In genomic region chr1:182087951-182088350, GRCh38 we compare ENCODE assay signal across 19 cellular contexts. TPM values are rescaled to one million over a fixed set of nuclear protein-coding genes. Genes with fewer than 3 reads are reported as not detected.
DNase-seq lines count a peak whose midpoint lies in the region; ATAC-seq, FAIRE-seq and TF ChIP-seq lines count a peak whose summit lies in the region.
"Had no signal": no experiment of that assay in that cellular context is flagged by ENCODE, and none has a peak within 500 bp of the region (broad histone marks: within the 10 kb centered on the region; RNA-seq: fewer than 3 reads in every experiment).

No MANE protein-coding gene starts in this region.

- no peak overlapping the region for H3K4me3 ChIP-seq in upper lobe of right lung
- no peak overlapping the region for H3K4me3 ChIP-seq in kidney (ENCODE audit: low read length in 2 of 2)
- H3K4me3 ChIP-seq: left lung had no signal

- H3K36me3 Mint-ChIP-seq in activated naive CD4-positive, alpha-beta T cell treated with anti-CD3 and anti-CD28 coated beads, Interleukin-2, amount 50 U/mL, for 24 hours: no peaks in the 10 kb centered on the region
- H3K36me3 Mint-ChIP-seq: brain had no signal

- H3K36me3 ChIP-seq in upper lobe of right lung (no peaks in the 10 kb centered on the region), kidney (ENCODE audit: control insufficient read depth in 1 of 2, insufficient read depth in 2 of 2, low read length in 2 of 2) (no peaks in the 10 kb centered on the region)
- H3K36me3 ChIP-seq: left lung had no signal

- H3K27me3 ChIP-seq in upper lobe of right lung: no peaks in the 10 kb centered on the region
- H3K27me3 ChIP-seq: left lung had no signal

- FAIRE-seq in kidney (lab: Jason Lieb, UNC): no peak

- intact Hi-C loops in upper lobe of right lung (cut with DNase I): loop anchor here (5.0 kb wide), 1 partner anchor 304 kb away; the partner anchor contains the start of gene GLUL
- intact Hi-C loops in kidney (cut with DNase I): loop anchor here (10.0 kb wide), 1 partner anchor 317 kb away; the partner anchor contains the start of gene TEDDM1

- H3K9ac ChIP-seq in kidney (ENCODE audit: low read length in 2 of 2): no peak overlapping the region

- H3K4me3 Mint-ChIP-seq in activated naive CD4-positive, alpha-beta T cell treated with anti-CD3 and anti-CD28 coated beads, Interleukin-2, amount 50 U/mL, for 24 hours: no peak overlapping the region
- H3K4me3 Mint-ChIP-seq: brain; stimulated activated naive CD8-positive, alpha-beta T cell treated with anti-CD3 and anti-CD28 coated beads, Interleukin-15, Interleukin-2, amounts not matched to agents 100 ng/mL and 50 ng/mL, for 24 hours had no signal

- H3K27me3 Mint-ChIP-seq in activated naive CD4-positive, alpha-beta T cell treated with anti-CD3 and anti-CD28 coated beads, Interleukin-2, amount 50 U/mL, for 24 hours: no peaks in the 10 kb centered on the region
- H3K27me3 Mint-ChIP-seq: brain; stimulated activated naive CD8-positive, alpha-beta T cell treated with anti-CD3 and anti-CD28 coated beads, Interleukin-15, Interleukin-2, amounts not matched to agents 100 ng/mL and 50 ng/mL, for 24 hours had no signal

- H3K27ac ChIP-seq in epithelial cell of prostate (peak overlapping the region; percentile 69), upper lobe of right lung (peak overlapping the region; percentile 24), kidney (ENCODE audit: low read depth in 2 of 2, low read length in 2 of 2) (no peak overlapping the region)
- H3K27ac ChIP-seq: left lung had no signal

- TF ChIP-seq CTCF in upper lobe of right lung (IDR thresholded peaks at IDR 0.05) (no peak), kidney (IDR thresholded peaks at IDR 0.05; ENCODE audit: borderline replicate concordance, extremely low read depth, insufficient read depth) (no peak)

- ATAC-seq in upper lobe of right lung (no peak), GM18502 (IDR thresholded peaks at IDR 0.05; ENCODE audit: poor library complexity, unreplicated experiment) (no peak)
- ATAC-seq: left lung had no signal

- H3K27ac Mint-ChIP-seq in activated naive CD4-positive, alpha-beta T cell treated with anti-CD3 and anti-CD28 coated beads, Interleukin-2, amount 50 U/mL, for 24 hours: peak overlapping the region; percentile 42
- H3K27ac Mint-ChIP-seq: brain; stimulated activated naive CD8-positive, alpha-beta T cell treated with anti-CD3 and anti-CD28 coated beads, Interleukin-15, Interleukin-2, amounts not matched to agents 100 ng/mL and 50 ng/mL, for 24 hours had no signal

- DNase-seq in activated naive CD4-positive, alpha-beta T cell (lab: John Stamatoyannopoulos, UW): no peak
- DNase-seq in T-helper 9 cell (peak; percentile 15), epithelial cell of prostate (ENCODE audit: low read depth, low spot score) (peak; percentile 82), upper lobe of right lung (no peak), kidney (no peak)
- DNase-seq in stimulated activated CD4-positive, alpha-beta T cell treated with anti-CD3 and anti-CD28 coated beads, Interleukin-2, amount 100 ng/mL, for 24 hours: no peak
- DNase-seq: GDM1; IMR-90; left lung; NCI-H1105; NK-92 treated with Interleukin-12 subunit alpha and Interleukin-12 subunit beta, amount 100 ng/mL, for 24 hours; posterior cingulate gyrus; SHP77; T1000 had no signal

- H3K9me3 ChIP-seq in upper lobe of right lung: no peaks in the 10 kb centered on the region
- H3K9me3 ChIP-seq in kidney (ENCODE audit: control insufficient read depth in 1 of 2, low read length in 2 of 2): no peaks in the 10 kb centered on the region
- H3K9me3 ChIP-seq: left lung had no signal

- H3K4me1 Mint-ChIP-seq in activated naive CD4-positive, alpha-beta T cell treated with anti-CD3 and anti-CD28 coated beads, Interleukin-2, amount 50 U/mL, for 24 hours: peaks cover 51% of the 10 kb centered on the region

- H3K4me1 ChIP-seq in upper lobe of right lung (peaks cover 12% of the 10 kb centered on the region), kidney (ENCODE audit: control insufficient read depth in 1 of 2, insufficient read depth in 1 of 2, low read depth in 1 of 2, low read length in 2 of 2) (peaks cover 0 to 4% of the 10 kb centered on the region in 2 donors)

- no peaks in the 10 kb centered on the region for H3K9me3 Mint-ChIP-seq in activated naive CD4-positive, alpha-beta T cell treated with anti-CD3 and anti-CD28 coated beads, Interleukin-2, amount 50 U/mL, for 24 hours
- H3K9me3 Mint-ChIP-seq: activated T-helper 2 cell treated with anti-CD3 and anti-CD28 coated beads, Interferon-gamma antibody, Interleukin-2, Interleukin-4, amounts not matched to agents 10 μg/mL and 5 μg/mL and 100 μg/mL, durations not matched to agents 14 hours and 24 hours and 36 hours; brain; stimulated activated naive CD8-positive, alpha-beta T cell treated with anti-CD3 and anti-CD28 coated beads, Interleukin-15, Interleukin-2, amounts not matched to agents 100 ng/mL and 50 ng/mL, for 24 hours had no signal

RNA-seq across cellular contexts. Expression of gene ZNF648, which starts 26.4 kb away (rescaled TPM):
- total RNA-seq in upper lobe of right lung (not detected), kidney (not detected)
- not detected for polyA plus RNA-seq in kidney (ENCODE audit: insufficient read depth, low read depth, low replicate concordance)
- total RNA-seq: activated T-helper 2 cell treated with anti-CD3 and anti-CD28 coated beads, Interferon-gamma antibody, Interleukin-2, Interleukin-4, amounts not matched to agents 10 μg/mL and 5 μg/mL and 100 μg/mL, durations not matched to agents 14 hours and 24 hours and 36 hours; IMR-90 had no signal
- polyA plus RNA-seq: IMR-90 had no signal

Comparison
In these comparisons a context has a peak if more than half of its experiments do, and no peak if none do; other contexts are left out.
1. DNase-seq: peak in T-helper 9 cell (single experiment) and epithelial cell of prostate (single experiment); none in activated naive CD4-positive, alpha-beta T cell (0 of 4), upper lobe of right lung (single experiment), kidney (single experiment) and stimulated activated CD4-positive, alpha-beta T cell treated with anti-CD3 and anti-CD28 coated beads, Interleukin-2, amount 100 ng/mL, for 24 hours (0 of 2).
2. H3K27ac ChIP-seq: peak in epithelial cell of prostate (single experiment) and upper lobe of right lung (single experiment); none in kidney (0 of 2).